ENCODE assay signal across 16 cellular contexts in genomic region chr10:113097046-113097415, GRCh38.
A peak's percentile ranks its signal among the peaks of the same experiment; 100 is the strongest.
DNase-seq lines count a peak whose midpoint lies in the region; ATAC-seq, FAIRE-seq and TF ChIP-seq lines count a peak whose summit lies in the region.
"Had no signal": no experiment of that assay in that cellular context is flagged by ENCODE, and none has a peak within 500 bp of the region (broad histone marks: within the 10 kb centered on the region; RNA-seq: fewer than 3 reads in every experiment).

No MANE protein-coding gene starts in this region.

- no peaks in the 10 kb centered on the region for H3K9me2 ChIP-seq in GM23248 (ENCODE audit: insufficient read depth)
- no peaks in the 10 kb centered on the region for H3K9me2 ChIP-seq in GM23338 (ENCODE audit: insufficient read depth)

- TF ChIP-seq POLR2A in NB4 (IDR thresholded peaks at IDR 0.05; ENCODE audit: extremely low read depth, insufficient read length) = no peak

- ATAC-seq in stimulated activated naive CD8-positive, alpha-beta T cell treated with anti-CD3 and anti-CD28 coated beads, Interleukin-15, amount 100 ng/mL, for 72 hours = peak; percentile 13
- no peak for ATAC-seq in GM23338

- H2AFZ ChIP-seq in GM23248 = no peak overlapping the region
- H2AFZ ChIP-seq in GM23338 = no peak overlapping the region

- 0 out of 2 replicates have a peak overlapping the region, but pooled peaks have one; percentile 34 for H3K9ac ChIP-seq in GM23248
- H3K9ac ChIP-seq in endodermal cell (ENCODE audit: extremely low read depth, low read length, poor library complexity, severe bottlenecking) = no peak overlapping the region

- H3K9me3 ChIP-seq in GM23248 (ENCODE audit: low read depth) = no peaks in the 10 kb centered on the region
- H3K9me3 ChIP-seq in endodermal cell (ENCODE audit: control insufficient read depth, low read length) = no peaks in the 10 kb centered on the region
- H3K9me3 ChIP-seq: ovary, upper lobe of left lung had no signal

- H3K4me1 Mint-ChIP-seq in endodermal cell (peaks cover 44% of the 10 kb centered on the region), GM23338 (peaks cover 57% of the 10 kb centered on the region)
- peaks cover 44% of the 10 kb centered on the region for H3K4me1 Mint-ChIP-seq in stimulated activated naive CD8-positive, alpha-beta T cell treated with anti-CD3 and anti-CD28 coated beads, Interleukin-15, amount 100 ng/mL, for 72 hours

- H3F3A ChIP-seq in GM23248 (ENCODE audit: insufficient read depth) = peaks cover 14% of the 10 kb centered on the region; the same call in 1 of the 2 replicates
- no peaks in the 10 kb centered on the region; the same call in 1 of the 2 replicates for H3F3A ChIP-seq in GM23338 (replicated peaks; ENCODE audit: low read depth)

- H3K27ac Mint-ChIP-seq in endodermal cell (peak overlapping the region; percentile 52), GM23338 (no peak overlapping the region)
- H3K27ac Mint-ChIP-seq in stimulated activated naive CD8-positive, alpha-beta T cell treated with anti-CD3 and anti-CD28 coated beads, Interleukin-15, amount 100 ng/mL, for 72 hours = peak overlapping the region in 1 of 2 donors; percentile 80
- H3K27ac Mint-ChIP-seq: activated T-cell treated with anti-CD3 and anti-CD28 coated beads, Interleukin-2, amount 50 U/mL, for 24 hours; IgD-negative memory B cell had no signal

- in situ Hi-C loops in GM23248 (cut with MboI) = no loop called here

- H3K4me2 ChIP-seq in GM23248 (ENCODE audit: unreplicated experiment) (no peak overlapping the region), GM23338 (no peak overlapping the region)

- H3K4me3 Mint-ChIP-seq in endodermal cell (no peak overlapping the region), GM23338 (no peak overlapping the region)
- H3K4me3 Mint-ChIP-seq in stimulated activated naive CD8-positive, alpha-beta T cell treated with anti-CD3 and anti-CD28 coated beads, Interleukin-15, amount 100 ng/mL, for 72 hours = no peak overlapping the region
- H3K4me3 Mint-ChIP-seq: activated T-cell treated with anti-CD3 and anti-CD28 coated beads, Interleukin-2, amount 50 U/mL, for 24 hours; IgD-negative memory B cell had no signal

- WGBS in GM23248 (ENCODE audit: low coverage in 1 of 2, low lambda C conversion rate in 2 of 2, missing lambda C conversion rate in 2 of 2), 2 experiments = 87 to 91% methylated on average over 5 of the region's 5 CpGs
- WGBS in endodermal cell (ENCODE audit: insufficient coverage in 1 of 2, insufficient read length in 1 of 2), 2 experiments = 93 to 100% methylated on average over 2 to 5 of the region's 5 CpGs

- H4K20me1 ChIP-seq in GM23248 (ENCODE audit: insufficient read depth) (no peaks in the 10 kb centered on the region), GM23338 (replicated peaks; ENCODE audit: insufficient read depth) (peaks cover 29% of the 10 kb centered on the region; the same call in 1 of the 2 replicates)

- H3K4me3 ChIP-seq in GM23248 (no peak overlapping the region), NB4 (ENCODE audit: low read depth, low read length) (no peak overlapping the region), endodermal cell (ENCODE audit: low read length) (no peak overlapping the region), GM23338 (no peak overlapping the region)
- H3K4me3 ChIP-seq: ovary, upper lobe of left lung had no signal

- H3K36me3 Mint-ChIP-seq in endodermal cell (ENCODE audit: low read depth) (peaks cover 80% of the 10 kb centered on the region), GM23338 (ENCODE audit: low read depth) (peaks cover 72% of the 10 kb centered on the region)

- no peak for DNase-seq in GM23248
- peak; percentile 75 for DNase-seq in NB4 (ENCODE audit: low read depth)
- peak; percentile 28 for DNase-seq in endodermal cell
- DNase-seq in stimulated activated naive CD8-positive, alpha-beta T cell treated with anti-CD3 and anti-CD28 coated beads, Interleukin-15, amount 100 ng/mL, for 72 hours = no peak
- DNase-seq in GM23338 (ENCODE audit: low spot score) = no peak
- DNase-seq in frontal cortex (ENCODE audit: low spot score in 2 of 2) = no peak
- no peak for DNase-seq in iPS-NIHi7 (ENCODE audit: extremely low spot score)
- DNase-seq: activated CD4-positive, alpha-beta T cell treated with anti-CD3 and anti-CD28 coated beads for 48 hours; activated T-cell treated with anti-CD3 and anti-CD28 coated beads, Interleukin-2, amount 50 U/mL, for 24 hours; cortex of kidney; NCI-H1417 treated with DMSO at 0.1 percent for 48 hours; NCI-H446; ovary; T-helper 2 cell; upper lobe of left lung had no signal

- H3K36me3 ChIP-seq in GM23248 (ENCODE audit: low read depth) = no peaks in the 10 kb centered on the region
- H3K36me3 ChIP-seq in endodermal cell (ENCODE audit: control insufficient read depth, insufficient read depth, low read length) = peaks cover 71% of the 10 kb centered on the region
- peaks cover 5% of the 10 kb centered on the region; the same call in 1 of the 2 replicates for H3K36me3 ChIP-seq in GM23338 (ENCODE audit: insufficient read depth)
- H3K36me3 ChIP-seq: ovary had no signal

- peaks cover 26% of the 10 kb centered on the region for H3K4me1 ChIP-seq in GM23248 (ENCODE audit: insufficient read depth)
- peaks cover 9% of the 10 kb centered on the region for H3K4me1 ChIP-seq in endodermal cell (ENCODE audit: control insufficient read depth, insufficient read depth, low read length)
- peaks cover 21% of the 10 kb centered on the region for H3K4me1 ChIP-seq in GM23338 (ENCODE audit: insufficient read depth)

- no peaks in the 10 kb centered on the region for H3K27me3 Mint-ChIP-seq in endodermal cell (ENCODE audit: insufficient read depth)
- peaks cover 8% of the 10 kb centered on the region for H3K27me3 Mint-ChIP-seq in stimulated activated naive CD8-positive, alpha-beta T cell treated with anti-CD3 and anti-CD28 coated beads, Interleukin-15, amount 100 ng/mL, for 72 hours
- peaks cover 11% of the 10 kb centered on the region for H3K27me3 Mint-ChIP-seq in GM23338 (ENCODE audit: insufficient read depth, low read depth, poor library complexity)
- H3K27me3 Mint-ChIP-seq: activated T-cell treated with anti-CD3 and anti-CD28 coated beads, Interleukin-2, amount 50 U/mL, for 24 hours had no signal

- TF ChIP-seq CTCF in NB4 (IDR thresholded peaks at IDR 0.05; ENCODE audit: low read depth, low read length) (no peak), endodermal cell (conservative IDR thresholded peaks at IDR 0.05) (no peak), GM23338 (conservative IDR thresholded peaks at IDR 0.05; ENCODE audit: low read depth in 2 of 2) (no peak)

- no peak overlapping the region for H3K27ac ChIP-seq in GM23248
- no peak overlapping the region for H3K27ac ChIP-seq in endodermal cell (ENCODE audit: low read depth, low read length)
- no peak overlapping the region; the same call in 1 of the 2 replicates for H3K27ac ChIP-seq in GM23338 (ENCODE audit: low read depth)
- H3K27ac ChIP-seq: ovary had no signal

- H3K79me2 ChIP-seq in GM23248 (ENCODE audit: insufficient read depth) = peaks cover 79% of the 10 kb centered on the region
- H3K79me2 ChIP-seq in GM23338 (replicated peaks; ENCODE audit: insufficient read depth) = peaks cover 97% of the 10 kb centered on the region

- no peak for FAIRE-seq in frontal cortex (lab: Jason Lieb, UNC)

- H3K9me3 Mint-ChIP-seq in endodermal cell = no peaks in the 10 kb centered on the region
- H3K9me3 Mint-ChIP-seq in stimulated activated naive CD8-positive, alpha-beta T cell treated with anti-CD3 and anti-CD28 coated beads, Interleukin-15, amount 100 ng/mL, for 72 hours = peaks cover 13 to 15% of the 10 kb centered on the region in 2 donors
- H3K9me3 Mint-ChIP-seq in GM23338 = no peaks in the 10 kb centered on the region; the same call in 2 of the 3 replicates

- H3K27me3 ChIP-seq in GM23248 (replicated peaks; ENCODE audit: insufficient read depth) (no peaks in the 10 kb centered on the region), endodermal cell (ENCODE audit: control insufficient read depth, insufficient read depth, low read length, poor library complexity, severe bottlenecking) (no peaks in the 10 kb centered on the region), GM23338 (ENCODE audit: insufficient read depth) (no peaks in the 10 kb centered on the region)
- H3K27me3 ChIP-seq: ovary, upper lobe of left lung had no signal

TF ChIP-seq in GM23338, 12 proteins besides CTCF, POLR2A, EP300 and RAD21:
- TF ChIP-seq JUNB (IDR thresholded peaks at IDR 0.05; ENCODE audit: unreplicated experiment) (no peak), CREB1 (CRISPR knock-in tag; IDR thresholded peaks at IDR 0.05; ENCODE audit: low read depth) (no peak), STAT1 (IDR thresholded peaks at IDR 0.05; ENCODE audit: unreplicated experiment) (no peak), NANOG (IDR thresholded peaks at IDR 0.05; ENCODE audit: borderline replicate concordance) (no peak), ZNF331 (CRISPR knock-in tag; IDR thresholded peaks at IDR 0.05; ENCODE audit: low read depth) (no peak), ETS1 (IDR thresholded peaks at IDR 0.05) (no peak), EZH2phosphoT487 (IDR thresholded peaks at IDR 0.05; ENCODE audit: unreplicated experiment) (no peak), ZNF114 (CRISPR knock-in tag; IDR thresholded peaks at IDR 0.05) (no peak)

Comparison
In these comparisons a context has a peak if more than half of its experiments do, and no peak if none do; other contexts are left out.
1. DNase-seq: peak in NB4 (single experiment) and endodermal cell (single experiment); none in GM23248 (single experiment), stimulated activated naive CD8-positive, alpha-beta T cell treated with anti-CD3 and anti-CD28 coated beads, Interleukin-15, amount 100 ng/mL, for 72 hours (0 of 2), GM23338 (single experiment), frontal cortex (0 of 2) and iPS-NIHi7 (single experiment).